ENCODE assay signal across 8 cellular contexts in genomic region chr3:49248828-49249227, GRCh38. TPM values are rescaled to one million over a fixed set of nuclear protein-coding genes. Genes with fewer than 3 reads are reported as not detected.
DNase-seq lines count a peak whose midpoint lies in the region; ATAC-seq, FAIRE-seq and TF ChIP-seq lines count a peak whose summit lies in the region.

No MANE protein-coding gene starts in this region.

- H3K36me3 ChIP-seq in KMS-11 (ENCODE audit: insufficient read depth): no peaks in the 10 kb centered on the region
- H3K36me3 ChIP-seq in adrenal gland (replicated peaks in 1 of 2): no peaks in the 10 kb centered on the region
- H3K36me3 ChIP-seq in liver (ENCODE audit: control insufficient read depth in 4 of 4, insufficient read depth in 3 of 4, low read depth in 1 of 4, low read length in 3 of 4): no peaks in the 10 kb centered on the region
- no peaks in the 10 kb centered on the region for H3K36me3 ChIP-seq in thyroid gland
- H3K36me3 ChIP-seq in effector memory CD4-positive, alpha-beta T cell (ENCODE audit: control insufficient read depth, insufficient read depth, low read length): no peaks in the 10 kb centered on the region

- TF ChIP-seq POLR2A in adrenal gland (IDR thresholded peaks at IDR 0.05) (no peak), thyroid gland (IDR thresholded peaks at IDR 0.05) (no peak)

- H2AFZ ChIP-seq in KMS-11 (ENCODE audit: low read depth): peak overlapping the region; percentile 18; the same call in 1 of the 2 replicates

- TF ChIP-seq RAD21 in liver (IDR thresholded peaks at IDR 0.05): peak; percentile 16 to 19

- H3K27ac ChIP-seq in KMS-11 (peak overlapping the region; percentile 35; the same call in 1 of the 2 replicates), adrenal gland (peak overlapping the region in 4 of 5 donors; percentile 53 to 76 (median 64)), liver (ENCODE audit: low read depth in 1 of 2, low read length in 2 of 2) (peak overlapping the region in 1 of 2 donors; percentile 43), thyroid gland (peak overlapping the region; percentile 15 to 36 (median 36))
- H3K27ac ChIP-seq in effector memory CD4-positive, alpha-beta T cell (ENCODE audit: insufficient read depth, low read length, poor library complexity, severe bottlenecking): no peak overlapping the region

- no peak for FAIRE-seq in RCC 7860 (lab: Jason Lieb, UNC)

- no peaks in the 10 kb centered on the region for H3K9me3 ChIP-seq in adrenal gland (replicated peaks in 1 of 3)
- H3K9me3 ChIP-seq in liver (ENCODE audit: control insufficient read depth in 4 of 4, low read length in 3 of 4): no peaks in the 10 kb centered on the region
- H3K9me3 ChIP-seq in thyroid gland: no peaks in the 10 kb centered on the region
- H3K9me3 ChIP-seq in effector memory CD4-positive, alpha-beta T cell (ENCODE audit: control insufficient read depth, low read length): no peaks in the 10 kb centered on the region

- H3K27me3 ChIP-seq in KMS-11 (ENCODE audit: insufficient read depth, low read depth) (no peaks in the 10 kb centered on the region), adrenal gland (no peaks in the 10 kb centered on the region), liver (ENCODE audit: control insufficient read depth in 4 of 4, insufficient read depth in 4 of 4, low read length in 3 of 4) (no peaks in the 10 kb centered on the region), thyroid gland (no peaks in the 10 kb centered on the region)
- no peaks in the 10 kb centered on the region for H3K27me3 ChIP-seq in effector memory CD4-positive, alpha-beta T cell (replicated peaks; ENCODE audit: control insufficient read depth, insufficient read depth, low read length, poor library complexity, severe bottlenecking)

- peak in 3 of 7 donors; percentile 35 to 71 (median 39) for DNase-seq in adrenal gland
- no peak for DNase-seq in thyroid gland
- no peak for DNase-seq in RCC 7860 (ENCODE audit: low spot score)
- no peak for DNase-seq in HK-2 (ENCODE audit: unreplicated experiment)
- no peak for DNase-seq in effector memory CD4-positive, alpha-beta T cell

- intact Hi-C loops in adrenal gland (cut with DNase I) (no loop called here), thyroid gland (cut with DNase I) (no loop called here)

- H3K4me3 ChIP-seq in KMS-11 (IDR thresholded peaks at IDR 0.05; ENCODE audit: insufficient read depth, low read depth, low read length) (no peak overlapping the region), adrenal gland (no peak overlapping the region), liver (ENCODE audit: low read depth in 1 of 3, low read length in 3 of 3) (no peak overlapping the region), thyroid gland (replicated peaks in 1 of 3) (no peak overlapping the region)
- H3K4me3 ChIP-seq in effector memory CD4-positive, alpha-beta T cell (ENCODE audit: insufficient read depth, low read depth, low read length, poor library complexity, severe bottlenecking): no peak overlapping the region

- TF ChIP-seq CTCF in KMS-11 (conservative IDR thresholded peaks at IDR 0.05; ENCODE audit: low read depth, low read length): no peak
- no peak for TF ChIP-seq CTCF in adrenal gland (IDR thresholded peaks at IDR 0.05)
- no peak for TF ChIP-seq CTCF in liver (IDR thresholded peaks at IDR 0.05; ENCODE audit: low read depth, low read length, missing input control)
- no peak for TF ChIP-seq CTCF in thyroid gland (IDR thresholded peaks at IDR 0.05)

- no peak for ATAC-seq in HG02798 (IDR thresholded peaks at IDR 0.05; ENCODE audit: poor library complexity, unreplicated experiment)

- H4K20me1 ChIP-seq in KMS-11 (ENCODE audit: insufficient read depth): no peaks in the 10 kb centered on the region

- H3K9ac ChIP-seq in KMS-11: no peak overlapping the region
- H3K9ac ChIP-seq in liver (ENCODE audit: low read depth in 1 of 2, low read length in 2 of 2): no peak overlapping the region

- H3K4me1 ChIP-seq in KMS-11 (ENCODE audit: low read depth, poor library complexity, severe bottlenecking): peaks cover 25% of the 10 kb centered on the region
- H3K4me1 ChIP-seq in adrenal gland (replicated peaks in 1 of 2): peaks cover 0 to 19% of the 10 kb centered on the region in 2 donors
- H3K4me1 ChIP-seq in liver (ENCODE audit: control insufficient read depth in 4 of 4, insufficient read depth in 4 of 4, low read length in 3 of 4): no peaks in the 10 kb centered on the region
- peaks cover 0 to 8% of the 10 kb centered on the region in 2 donors for H3K4me1 ChIP-seq in thyroid gland
- no peaks in the 10 kb centered on the region for H3K4me1 ChIP-seq in effector memory CD4-positive, alpha-beta T cell (ENCODE audit: control insufficient read depth, insufficient read depth, low read length, poor library complexity, severe bottlenecking)

- H3K4me2 ChIP-seq in KMS-11: no peak overlapping the region

- H3K79me2 ChIP-seq in KMS-11 (ENCODE audit: insufficient read depth, low read depth): no peaks in the 10 kb centered on the region

TF ChIP-seq in liver, 16 proteins besides CTCF, POLR2A, EP300 and RAD21:
- TF ChIP-seq ATF3 (IDR thresholded peaks at IDR 0.05) (no peak), GABPA (IDR thresholded peaks at IDR 0.05 in 1 of 2, conservative IDR thresholded peaks at IDR 0.05 in 1 of 2) (no peak), REST (IDR thresholded peaks at IDR 0.05) (no peak), HNF4A (conservative IDR thresholded peaks at IDR 0.05) (no peak), YY1 (IDR thresholded peaks at IDR 0.05) (no peak), SP1 (IDR thresholded peaks at IDR 0.05) (no peak), JUND (IDR thresholded peaks at IDR 0.05) (peak in 1 of 2 donors; percentile 48), TAF1 (conservative IDR thresholded peaks at IDR 0.05) (no peak), HNF4G (IDR thresholded peaks at IDR 0.05) (no peak), FOXA2 (IDR thresholded peaks at IDR 0.05) (no peak), NR2F2 (IDR thresholded peaks at IDR 0.05) (peak; percentile 31), EGR1 (IDR thresholded peaks at IDR 0.05; ENCODE audit: low read depth in 2 of 2) (no peak), RXRA (IDR thresholded peaks at IDR 0.05) (peak; percentile 23 to 58), ZBTB33 (IDR thresholded peaks at IDR 0.05) (no peak), FOXA1 (IDR thresholded peaks at IDR 0.05) (no peak), MAX (IDR thresholded peaks at IDR 0.05) (no peak)

RNA-seq across cellular contexts. Expression of gene C3orf62, which starts 28.2 kb away (rescaled TPM):
- total RNA-seq in adrenal gland (1 to 10 TPM; 3.4 to 7.4 (median 5.0) TPM), liver (1 to 10 TPM; 1.9 to 3.1 TPM), thyroid gland (1 to 10 TPM; 2.8 to 6.2 (median 3.8) TPM)
- polyA plus RNA-seq in adrenal gland (10 to 100 TPM in 2 of 3 donors, 1 to 10 TPM in 1; 7.9 to 17.9 (median 15.1) TPM), liver (1 to 10 TPM in 1 of 2 donors, under 1 TPM in 1; 0.96 to 1.3 TPM)
